Comparison of ENCODE assay signal across 29 cellular contexts in the genomic region with DNA sequence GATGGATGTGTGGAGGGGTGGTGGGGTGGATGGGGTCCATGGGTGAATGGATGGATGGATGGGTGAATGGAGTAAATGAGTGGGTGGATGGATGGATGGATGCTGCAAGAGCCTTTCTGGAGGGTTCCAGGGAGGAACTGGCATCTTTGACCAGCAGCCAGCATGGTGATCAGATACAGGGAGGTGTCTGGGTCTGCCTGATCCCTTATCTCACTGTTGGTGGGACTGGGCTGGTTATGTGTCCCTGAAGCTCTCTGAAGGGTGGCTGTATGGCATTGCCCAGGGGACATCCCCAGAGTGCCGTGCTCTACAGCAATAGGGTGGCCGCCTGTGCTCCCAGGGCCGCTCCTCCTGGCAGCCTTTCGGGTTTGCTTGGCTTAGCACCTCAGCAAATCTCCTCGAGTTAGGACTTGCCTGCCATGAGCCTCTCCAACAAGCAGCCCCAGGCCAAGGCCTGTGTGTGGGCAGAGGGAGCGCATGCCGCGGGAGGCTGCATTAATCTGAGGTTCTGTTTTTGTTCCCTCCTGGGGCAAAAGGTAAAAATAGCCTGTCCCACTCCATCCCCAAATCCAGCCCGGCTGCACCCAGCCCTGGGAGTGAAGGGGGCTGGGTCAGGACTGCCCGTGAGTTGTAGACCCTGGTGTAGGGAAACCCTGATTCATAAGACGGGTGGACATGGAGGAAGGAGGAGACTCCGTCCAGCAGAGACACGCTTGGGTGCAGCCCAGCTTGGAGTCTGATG.
DNase-seq lines count a peak whose midpoint lies in the region; FAIRE-seq and TF ChIP-seq lines count a peak whose summit lies in the region.
"Had no signal": no experiment of that assay in that cellular context is flagged by ENCODE, and none has a peak within 500 bp of the region (broad histone marks: within the 10 kb centered on the region; RNA-seq: fewer than 3 reads in every experiment).

No MANE protein-coding gene starts in this region.

- FAIRE-seq in bronchial epithelial cell (lab: Jason Lieb, UNC), result no peak
- FAIRE-seq: D721Med, GM12891, TTC549 had no signal

- H3K9ac ChIP-seq in mesenchymal stem cell (ENCODE audit: low read length), result no peak overlapping the region

- peaks cover 28% of the 10 kb centered on the region for H3K4me1 Mint-ChIP-seq in type B pancreatic cell (ENCODE audit: unreplicated experiment)
- H3K4me1 Mint-ChIP-seq in activated naive CD4-positive, alpha-beta T cell treated with anti-CD3 and anti-CD28 coated beads, Interleukin-2, amount 10 ng/mL, durations not matched to agents 7 days and 5 days, result no peaks in the 10 kb centered on the region
- H3K4me1 Mint-ChIP-seq: T-cell had no signal

- TF ChIP-seq CTCF in Peyer's patch (IDR thresholded peaks at IDR 0.05) (no peak), bronchial epithelial cell (IDR thresholded peaks at IDR 0.05; ENCODE audit: insufficient read depth, low read length, severe bottlenecking) (no peak), type B pancreatic cell (conservative IDR thresholded peaks at IDR 0.05) (no peak)

- no peak overlapping the region for H3K14ac ChIP-seq in mesenchymal stem cell (ENCODE audit: low read length in 2 of 2)

- DNase-seq in Peyer's patch (no peak), bronchial epithelial cell (ENCODE audit: low read depth) (peak; percentile 86), mesenchymal stem cell (no peak), type B pancreatic cell (ENCODE audit: extremely low spot score, unreplicated experiment) (no peak), GM19240 (ENCODE audit: insufficient read length, low spot score) (no peak), HEK293T (ENCODE audit: extremely low spot score) (no peak)
- no peak for DNase-seq in activated naive CD4-positive, alpha-beta T cell treated with anti-CD3 and anti-CD28 coated beads, Interleukin-2, amount 10 ng/mL, durations not matched to agents 7 days and 5 days
- DNase-seq: activated CD4-positive, alpha-beta T cell treated with anti-CD3 and anti-CD28 coated beads for 48 hours; activated naive CD4-positive, alpha-beta T cell treated with Interleukin-2 at 50 U/mL for 16 hours; activated T-cell treated with anti-CD3 and anti-CD28 coated beads, Interleukin-2, amount 50 U/mL, for 48 hours; H7; islet precursor cell; Kasumi-1; NCI-H1092; NCI-H2029 treated with DMSO at 0.1 percent for 48 hours; NCI-H2227 treated with DMSO at 0.1 percent for 48 hours; NCI-H69; nucleus accumbens; spleen; stimulated activated CD4-positive, alpha-beta T cell treated with anti-CD3 and anti-CD28 coated beads, Interleukin-2, amount 100 ng/mL, for 48 hours; T-cell had no signal

- peak overlapping the region; percentile 73 for H2BK15ac ChIP-seq in mesenchymal stem cell (ENCODE audit: low read depth, poor library complexity, severe bottlenecking)

- no peaks in the 10 kb centered on the region for H3K9me3 Mint-ChIP-seq in type B pancreatic cell
- H3K9me3 Mint-ChIP-seq in activated naive CD4-positive, alpha-beta T cell treated with anti-CD3 and anti-CD28 coated beads, Interleukin-2, amount 10 ng/mL, durations not matched to agents 7 days and 5 days, result no peaks in the 10 kb centered on the region
- H3K9me3 Mint-ChIP-seq: CD14-positive monocyte; stimulated activated memory B cell treated with anti-CD40 and anti-IgM and Interleukin-4, amounts not matched to agents 10 μg/mL and 1 μg/mL and 100 μg/mL, for 72 hours; T-cell had no signal

- no peak overlapping the region for H3K4ac ChIP-seq in mesenchymal stem cell (ENCODE audit: low read depth in 1 of 2, low read length in 2 of 2)

- H3K4me3 Mint-ChIP-seq in type B pancreatic cell, result peak overlapping the region; percentile 69
- no peak overlapping the region for H3K4me3 Mint-ChIP-seq in activated naive CD4-positive, alpha-beta T cell treated with anti-CD3 and anti-CD28 coated beads, Interleukin-2, amount 10 ng/mL, durations not matched to agents 7 days and 5 days
- H3K4me3 Mint-ChIP-seq: CD14-positive monocyte; stimulated activated memory B cell treated with anti-CD40 and anti-IgM and Interleukin-4, amounts not matched to agents 10 μg/mL and 1 μg/mL and 100 μg/mL, for 72 hours; T-cell had no signal

- H3K27ac ChIP-seq in Peyer's patch (peak overlapping the region in 3 of 4 donors; percentile 38 to 80 (median 57)), mesenchymal stem cell (ENCODE audit: low read length, poor library complexity, severe bottlenecking) (no peak overlapping the region)
- H3K27ac ChIP-seq: colonic mucosa, suprapubic skin had no signal

- no peak overlapping the region for H3K23ac ChIP-seq in mesenchymal stem cell (ENCODE audit: low read length in 2 of 2)

- no peak overlapping the region for H3K4me3 ChIP-seq in Peyer's patch
- no peak overlapping the region for H3K4me3 ChIP-seq in bronchial epithelial cell (ENCODE audit: low read depth, low read length)
- no peak overlapping the region for H3K4me3 ChIP-seq in mesenchymal stem cell (ENCODE audit: insufficient read depth in 1 of 2, low read depth in 1 of 2, low read length in 2 of 2)
- H3K4me3 ChIP-seq: colonic mucosa, lung, spleen, suprapubic skin had no signal

- peak overlapping the region; percentile 41 for H2AK5ac ChIP-seq in mesenchymal stem cell (ENCODE audit: low read length, severe bottlenecking)

- no peak overlapping the region for H2BK120ac ChIP-seq in mesenchymal stem cell (ENCODE audit: low read depth, low read length)

- POLR2A ChIA-PET in HEK293T (lab: Yijun Ruan, JAX), result no interaction called here

- no peak overlapping the region for H4K8ac ChIP-seq in mesenchymal stem cell (ENCODE audit: low read length)

- H3K27me3 ChIP-seq in Peyer's patch, result no peaks in the 10 kb centered on the region
- no peaks in the 10 kb centered on the region for H3K27me3 ChIP-seq in bronchial epithelial cell (ENCODE audit: control insufficient read depth, insufficient read depth, low read length)
- H3K27me3 ChIP-seq in mesenchymal stem cell (ENCODE audit: control insufficient read depth in 1 of 2, insufficient read depth in 1 of 2, low read length in 2 of 2), result no peaks in the 10 kb centered on the region
- H3K27me3 ChIP-seq: colonic mucosa, spleen, suprapubic skin had no signal

- no peaks in the 10 kb centered on the region for H3K9me3 ChIP-seq in Peyer's patch
- no peaks in the 10 kb centered on the region for H3K9me3 ChIP-seq in mesenchymal stem cell (ENCODE audit: control insufficient read depth, low read length)
- H3K9me3 ChIP-seq: colonic mucosa, spleen, suprapubic skin had no signal

- no peak overlapping the region for H3K4me2 ChIP-seq in mesenchymal stem cell (ENCODE audit: low read length, poor library complexity, severe bottlenecking)

- peaks cover 12% of the 10 kb centered on the region for H3K79me1 ChIP-seq in mesenchymal stem cell (replicated peaks; ENCODE audit: low read length, poor library complexity, severe bottlenecking)

- no peaks in the 10 kb centered on the region for H3K36me3 Mint-ChIP-seq in type B pancreatic cell
- H3K36me3 Mint-ChIP-seq in activated naive CD4-positive, alpha-beta T cell treated with anti-CD3 and anti-CD28 coated beads, Interleukin-2, amount 10 ng/mL, durations not matched to agents 7 days and 5 days, result no peaks in the 10 kb centered on the region
- H3K36me3 Mint-ChIP-seq: T-cell had no signal

- peak overlapping the region; percentile 45 for H4K91ac ChIP-seq in mesenchymal stem cell (ENCODE audit: low read length)

- peak overlapping the region in 1 of 2 experiments; percentile 23 for H2BK12ac ChIP-seq in mesenchymal stem cell (ENCODE audit: low read length in 2 of 2)

- no peaks in the 10 kb centered on the region for H3K27me3 Mint-ChIP-seq in type B pancreatic cell
- H3K27me3 Mint-ChIP-seq in activated naive CD4-positive, alpha-beta T cell treated with anti-CD3 and anti-CD28 coated beads, Interleukin-2, amount 10 ng/mL, durations not matched to agents 7 days and 5 days, result peaks cover 57% of the 10 kb centered on the region
- H3K27me3 Mint-ChIP-seq: stimulated activated memory B cell treated with anti-CD40 and anti-IgM and Interleukin-4, amounts not matched to agents 10 μg/mL and 1 μg/mL and 100 μg/mL, for 72 hours had no signal

- H3K4me1 ChIP-seq in Peyer's patch (peaks cover 0 to 54% (median 0%) of the 10 kb centered on the region in 4 donors), mesenchymal stem cell (ENCODE audit: control insufficient read depth, insufficient read depth, low read depth, low read length) (peaks cover 54% of the 10 kb centered on the region)

- H3K18ac ChIP-seq in mesenchymal stem cell (ENCODE audit: low read depth in 1 of 2, low read length in 2 of 2), result peak overlapping the region in 1 of 2 experiments; percentile 18

- H3K36me3 ChIP-seq in Peyer's patch (peaks cover 0 to 4% (median 0%) of the 10 kb centered on the region in 3 donors), bronchial epithelial cell (ENCODE audit: control insufficient read depth, insufficient read depth, low read length) (peaks cover 38% of the 10 kb centered on the region), mesenchymal stem cell (ENCODE audit: control insufficient read depth in 1 of 2, insufficient read depth in 2 of 2, low read depth in 1 of 2, low read length in 2 of 2) (peaks cover 0 to 24% of the 10 kb centered on the region in 2 experiments)
- H3K36me3 ChIP-seq: colonic mucosa, suprapubic skin had no signal

- CTCF ChIA-PET in activated naive CD4-positive, alpha-beta T cell treated with anti-CD3 and anti-CD28 coated beads, Interleukin-2, amount 10 ng/mL, durations not matched to agents 7 days and 5 days (lab: Charles Lee), result no interaction called here
- CTCF ChIA-PET in HEK293T (lab: Yijun Ruan, JAX), result no interaction called here

- TF ChIP-seq POLR2A in Peyer's patch (IDR thresholded peaks at IDR 0.05), result no peak

- WGBS in mesenchymal stem cell, result 93% methylated on average over 13 of the region's 13 CpGs

- H2BK5ac ChIP-seq in mesenchymal stem cell (ENCODE audit: low read depth, low read length, poor library complexity, severe bottlenecking), result peak overlapping the region; percentile 33

- peak overlapping the region; percentile 46 for H3K27ac Mint-ChIP-seq in type B pancreatic cell
- no peak overlapping the region for H3K27ac Mint-ChIP-seq in activated naive CD4-positive, alpha-beta T cell treated with anti-CD3 and anti-CD28 coated beads, Interleukin-2, amount 10 ng/mL, durations not matched to agents 7 days and 5 days
- H3K27ac Mint-ChIP-seq: T-cell had no signal

- H2AFZ ChIP-seq in mesenchymal stem cell (ENCODE audit: low read depth, low read length), result no peak overlapping the region

TF ChIP-seq in HEK293T, 16 proteins besides CTCF, POLR2A, EP300 and RAD21 (continues in another document):
- TF ChIP-seq FOXA1 (IDR thresholded peaks at IDR 0.05), result no peak
- no peak for TF ChIP-seq ELF4 (IDR thresholded peaks at IDR 0.05)
- no peak for TF ChIP-seq HDGF (IDR thresholded peaks at IDR 0.05; ENCODE audit: borderline replicate concordance)
- no peak for TF ChIP-seq TARDBP (IDR thresholded peaks at IDR 0.05)
- no peak for TF ChIP-seq NFRKB (IDR thresholded peaks at IDR 0.05)
- no peak for TF ChIP-seq ZNF384 (IDR thresholded peaks at IDR 0.05)
- no peak for TF ChIP-seq SP1 (IDR thresholded peaks at IDR 0.05)
